ENCODE assay signal across 8 cellular contexts in the genomic region with DNA sequence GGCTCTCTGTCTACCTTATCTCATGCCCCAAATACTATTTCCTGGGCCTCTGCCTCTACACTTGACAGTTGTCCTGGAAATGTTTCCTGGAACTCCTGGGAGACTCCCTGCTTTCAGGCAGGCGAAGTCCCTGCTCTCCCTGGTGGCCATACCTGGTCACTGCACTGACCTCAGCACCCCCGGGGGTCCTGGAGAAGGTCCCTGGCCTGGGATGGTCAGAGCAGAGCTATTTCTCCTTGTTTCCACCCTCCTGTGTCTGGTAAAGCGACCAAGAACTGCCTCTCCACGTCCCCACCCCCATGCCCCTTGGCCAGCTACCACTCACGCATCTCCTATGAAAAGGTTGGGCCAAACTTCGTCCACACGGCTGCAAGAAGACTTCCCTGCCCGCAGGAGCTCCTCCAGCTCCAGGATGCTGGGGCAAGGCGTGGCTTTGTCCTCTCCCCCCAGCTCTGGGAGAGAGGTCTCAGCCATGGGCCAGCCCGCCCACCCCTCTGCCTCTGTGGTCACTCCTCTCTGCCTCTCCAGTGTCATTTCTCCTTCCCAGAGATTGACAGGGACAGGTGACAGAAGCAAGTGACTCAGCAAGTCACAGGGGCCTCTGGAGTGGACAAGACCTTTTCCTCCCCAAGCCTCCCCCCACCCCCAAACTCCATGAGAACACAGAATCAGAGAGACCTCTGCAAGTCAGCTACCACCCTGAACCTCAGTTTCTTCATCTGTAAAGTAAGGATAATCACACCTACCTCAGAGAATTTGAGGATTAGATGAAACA. TPM values are rescaled to one million over a fixed set of nuclear protein-coding genes. Genes with fewer than 3 reads are reported as not detected.
DNase-seq lines count a peak whose midpoint lies in the region; ATAC-seq and TF ChIP-seq lines count a peak whose summit lies in the region.

No MANE protein-coding gene starts in this region.

- DNase-seq in AG04449 (ENCODE audit: low read depth, low spot score): no peak
- no peak for DNase-seq in GM12864 (ENCODE audit: low read depth)
- no peak for DNase-seq in T-helper 17 cell
- DNase-seq in glutamatergic neuron: peak; percentile 81
- DNase-seq in testis: peak; percentile 39

- H3K27me3 Mint-ChIP-seq in T-helper 17 cell (no peaks in the 10 kb centered on the region), glutamatergic neuron (ENCODE audit: unreplicated experiment) (peaks cover 8% of the 10 kb centered on the region)

- 69 to 75% methylated on average over 6 to 10 of the region's 10 CpGs for WGBS in testis, 2 donors

- CTCF ChIA-PET in AG04449 (lab: Yijun Ruan, JAX): interaction anchor here (1.1 to 7.0 kb wide), 6 partner anchors 8 to 866 kb away, joined by 3 to 91 read pairs (median 10); partner anchors contain the start of gene COMTD1

- H3K27ac Mint-ChIP-seq in T-helper 17 cell (peak overlapping the region; percentile 65), glutamatergic neuron (ENCODE audit: unreplicated experiment) (peak overlapping the region; percentile 28)

- no peaks in the 10 kb centered on the region for H3K9me3 ChIP-seq in T-helper 17 cell (ENCODE audit: control insufficient read depth, low read length, poor library complexity, severe bottlenecking)
- H3K9me3 ChIP-seq in testis: no peaks in the 10 kb centered on the region

- peak overlapping the region; percentile 19 for H3K4me3 Mint-ChIP-seq in T-helper 17 cell
- no peak overlapping the region for H3K4me3 Mint-ChIP-seq in glutamatergic neuron (ENCODE audit: unreplicated experiment)

- POLR2A ChIA-PET in AG04449 (lab: Yijun Ruan, JAX): no interaction called here

- TF ChIP-seq CTCF in AG04449 (IDR thresholded peaks at IDR 0.05; ENCODE audit: insufficient read depth, low read length, missing control alignments) (peak; percentile 59), GM12864 (IDR thresholded peaks at IDR 0.05; ENCODE audit: low read depth, low read length, missing control alignments) (peak; percentile 64), glutamatergic neuron (IDR thresholded peaks at IDR 0.05; ENCODE audit: partially characterized antibody, unreplicated experiment) (peak; percentile 73), testis (IDR thresholded peaks at IDR 0.05) (peak; percentile 47 to 66 (median 62))

- H3K36me3 Mint-ChIP-seq in T-helper 17 cell (ENCODE audit: low read depth): peaks cover 4% of the 10 kb centered on the region
- no peaks in the 10 kb centered on the region for H3K36me3 Mint-ChIP-seq in glutamatergic neuron (ENCODE audit: unreplicated experiment)

- ATAC-seq in T-helper 17 cell: no peak
- ATAC-seq in HG03439 (IDR thresholded peaks at IDR 0.05; ENCODE audit: unreplicated experiment): no peak
- ATAC-seq in GM21390 (IDR thresholded peaks at IDR 0.05; ENCODE audit: unreplicated experiment): no peak
- ATAC-seq in GM21447 (IDR thresholded peaks at IDR 0.05; ENCODE audit: unreplicated experiment): no peak

- H3K27me3 ChIP-seq in testis: no peaks in the 10 kb centered on the region

- intact Hi-C loops in testis (cut with DNase I; ENCODE audit: low total_unique reads): loop anchor here (10.0 kb wide), 1 partner anchor 126 kb away; the partner anchor contains the start of gene COMTD1

- peaks cover 14% of the 10 kb centered on the region for H3K4me1 ChIP-seq in testis

- no peaks in the 10 kb centered on the region for H3K36me3 ChIP-seq in testis (ENCODE audit: low read depth, missing control alignments)

- H3K9me3 Mint-ChIP-seq in glutamatergic neuron (ENCODE audit: unreplicated experiment): peaks cover 13% of the 10 kb centered on the region

- H3K4me1 Mint-ChIP-seq in T-helper 17 cell (peaks cover 23% of the 10 kb centered on the region), glutamatergic neuron (ENCODE audit: low read depth, unreplicated experiment) (peaks cover 6% of the 10 kb centered on the region)

- no peak for TF ChIP-seq POLR2A in testis (IDR thresholded peaks at IDR 0.05)

- H3K4me3 ChIP-seq in AG04449 (ENCODE audit: low read depth, low read length): no peak overlapping the region
- no peak overlapping the region for H3K4me3 ChIP-seq in GM12864 (ENCODE audit: low read depth, low read length)
- H3K4me3 ChIP-seq in testis: no peak overlapping the region

- no peak overlapping the region for H3K27ac ChIP-seq in testis

RNA-seq across cellular contexts. Expression of gene SAMD8, which starts 2.6 kb away (rescaled TPM):
- total RNA-seq in T-helper 17 cell (10 to 100 TPM; 25.2 to 34.2 TPM), glutamatergic neuron (ENCODE audit: unreplicated experiment) (32.8 TPM), testis (10 to 100 TPM; 55.3 to 66.3 TPM)
- 45.0 TPM for polyA plus RNA-seq in testis (ENCODE audit: insufficient read depth, low read depth, low replicate concordance)

Comparison
In these comparisons a context has a peak if more than half of its experiments do, and no peak if none do; other contexts are left out.
1. DNase-seq: peak in glutamatergic neuron (single experiment) and testis (single experiment); none in AG04449 (single experiment), GM12864 (single experiment) and T-helper 17 cell (0 of 3).
2. Peak in every context shown above with its lines, with median percentiles within 50 percentile points of each other: CTCF ChIP-seq.